In genomic region chr17:8409966-8410881, GRCh38 we compare ENCODE assay signal across 7 cellular contexts. TPM values are rescaled to one million over a fixed set of nuclear protein-coding genes. Genes with fewer than 3 reads are reported as not detected.
A peak's percentile ranks its signal among the peaks of the same experiment; 100 is the strongest.
DNase-seq lines count a peak whose midpoint lies in the region; ATAC-seq, FAIRE-seq and TF ChIP-seq lines count a peak whose summit lies in the region.

No MANE protein-coding gene starts in this region.

- H3K9me3 ChIP-seq in body of pancreas (no peaks in the 10 kb centered on the region), skeletal muscle satellite cell (replicated peaks; ENCODE audit: low read length) (no peaks in the 10 kb centered on the region)

- H3K36me3 ChIP-seq in body of pancreas (replicated peaks in 1 of 2; ENCODE audit: insufficient read depth in 1 of 2, low read depth in 2 of 2) (no peaks in the 10 kb centered on the region), skeletal muscle satellite cell (ENCODE audit: insufficient read depth, low read length) (no peaks in the 10 kb centered on the region)

- H3K4me3 ChIP-seq in body of pancreas (no peak overlapping the region), skeletal muscle satellite cell (ENCODE audit: low read length) (no peak overlapping the region)

- H3K4me1 ChIP-seq in body of pancreas, result peaks cover 7% of the 10 kb centered on the region
- H3K4me1 ChIP-seq in skeletal muscle satellite cell (ENCODE audit: control insufficient read depth, insufficient read depth, low read length), result peaks cover 5% of the 10 kb centered on the region

- WGBS in body of pancreas, 2 donors, result 19 to 21% methylated on average over 18 to 19 of the region's 19 CpGs

- H3K27me3 ChIP-seq in body of pancreas, result no peaks in the 10 kb centered on the region
- peaks cover 15% of the 10 kb centered on the region for H3K27me3 ChIP-seq in skeletal muscle satellite cell (ENCODE audit: control insufficient read depth, insufficient read depth, low read length)

- no peak overlapping the region for H3K9ac ChIP-seq in skeletal muscle satellite cell (ENCODE audit: low read depth, low read length)

- H3K27ac ChIP-seq in body of pancreas, result no peak overlapping the region

- in situ Hi-C loops in GM13977 (cut with MboI; ENCODE audit: low pct_unique_long_range_greater_than_20kb, low sequenced_read_pairs, unreplicated experiment), result loop anchor here (25.0 kb wide), 2 partner anchors 352 to 577 kb away; partner anchors contain the start of gene SPDYE4

- intact Hi-C loops in body of pancreas (cut with DNase I), result no loop called here

- no peak for TF ChIP-seq POLR2A in body of pancreas (IDR thresholded peaks at IDR 0.05)

- peak; percentile 88 for TF ChIP-seq CTCF in GM13977 (IDR thresholded peaks at IDR 0.05; ENCODE audit: extremely low read depth, insufficient read depth, missing control alignments)
- TF ChIP-seq CTCF in body of pancreas (IDR thresholded peaks at IDR 0.05), result peak; percentile 77 to 91 (median 85)

- FAIRE-seq in TTC549 (lab: Jason Lieb, UNC), result peak; percentile 92

- ATAC-seq in body of pancreas, result peak; percentile 97
- no peak for ATAC-seq in HG03039 (IDR thresholded peaks at IDR 0.05; ENCODE audit: unreplicated experiment)

- peak overlapping the region; percentile 29 for H3K4me2 ChIP-seq in skeletal muscle satellite cell (ENCODE audit: low read length)

- DNase-seq in GM13977 (ENCODE audit: low spot score) (peak; percentile 71), NCI-H2081 (lab: John Stamatoyannopoulos, UW) (peak; percentile 73 to 76), body of pancreas (peak; percentile 91), iPS DF 19.7 (ENCODE audit: low read depth, low spot score) (peak; percentile 78)

RNA-seq across cellular contexts. Expression of gene RNF222, which starts 12.6 kb away (rescaled TPM):
- total RNA-seq in body of pancreas, result not detected
- not detected in 2 replicates for total RNA-seq in skeletal muscle satellite cell (2012; rRNA removed)

RNA-seq across cellular contexts. Expression of gene NDEL1, which starts 25.5 kb away (rescaled TPM):
- 10 to 100 TPM; 26.2 to 39.6 TPM for total RNA-seq in body of pancreas
- total RNA-seq in skeletal muscle satellite cell (2012; rRNA removed), result 48.9 and 55.9 TPM in 2 replicates

RNA-seq across cellular contexts. Expression of gene RPL26, which starts 27.2 kb away (rescaled TPM):
- 1,000 to 10,000 TPM; 1,496 to 1,646 TPM for total RNA-seq in body of pancreas
- 3,534 and 5,460 TPM in 2 replicates for total RNA-seq in skeletal muscle satellite cell (2012; rRNA removed)
